In the genomic region with DNA sequence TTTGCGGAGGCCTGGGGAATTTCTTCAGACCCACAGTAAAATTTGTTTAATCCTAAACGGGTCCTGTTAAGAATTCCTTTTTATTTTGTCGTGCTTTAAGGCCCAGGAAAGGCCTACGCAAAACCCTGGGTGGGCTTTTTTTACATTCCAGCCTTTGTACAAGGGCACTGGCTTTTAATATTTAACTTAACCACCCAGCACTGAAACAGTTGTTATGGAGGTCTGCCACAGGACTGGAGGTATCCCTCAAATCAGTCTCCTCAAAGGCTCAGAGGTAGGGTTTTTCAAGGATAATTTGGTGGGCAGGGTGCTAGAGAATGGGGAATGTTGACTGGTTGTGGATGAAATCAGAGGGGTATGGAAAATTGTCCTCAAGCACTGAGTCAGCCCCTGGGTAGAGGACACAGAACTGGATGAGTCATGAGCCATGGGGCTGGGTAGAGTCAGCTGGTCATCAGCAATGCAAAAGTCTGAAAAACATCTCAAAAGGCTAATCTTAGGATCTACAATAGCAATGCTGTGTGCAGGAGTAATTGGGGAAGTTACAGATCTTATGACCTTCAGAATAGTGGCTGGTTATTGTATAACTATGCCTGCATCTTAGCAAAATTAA, we compare ENCODE assay signal across 17 cellular contexts.
DNase-seq lines count a peak whose midpoint lies in the region; ATAC-seq, FAIRE-seq and TF ChIP-seq lines count a peak whose summit lies in the region.
"Had no signal": no experiment of that assay in that cellular context is flagged by ENCODE, and none has a peak within 500 bp of the region (broad histone marks: within the 10 kb centered on the region; RNA-seq: fewer than 3 reads in every experiment).

No MANE protein-coding gene starts in this region.

- H2AFZ ChIP-seq in mammary epithelial cell (ENCODE audit: low read depth, low read length) = no peak overlapping the region

- ATAC-seq in natural killer cell treated with Interleukin-12 subunit alpha and Interleukin-12 subunit beta and Interleukin-15 and Interleukin-18, amount 100 ng/mL, for 72 hours = no peak
- ATAC-seq in pancreas = no peak
- ATAC-seq: activated T-helper 17 cell treated with anti-CD3 and anti-CD28 coated beads, Interleukin-2, amount 50 U/mL, for 72 hours had no signal

- dilution Hi-C loops in mammary epithelial cell (cut with HindIII; ENCODE audit: low sequenced_read_pairs) = no loop called here

- H3K9me3 ChIP-seq in HUES48 (ENCODE audit: control insufficient read depth, insufficient read depth, low read length) (no peaks in the 10 kb centered on the region), mammary epithelial cell (replicated peaks; ENCODE audit: insufficient read depth, low read length) (no peaks in the 10 kb centered on the region), pancreas (no peaks in the 10 kb centered on the region)
- H3K9me3 ChIP-seq: Peyer's patch, testis had no signal

- H3K36me3 ChIP-seq in HUES48 (ENCODE audit: control insufficient read depth, insufficient read depth, low read length) (no peaks in the 10 kb centered on the region), mammary epithelial cell (ENCODE audit: insufficient read depth, low read length) (no peaks in the 10 kb centered on the region), pancreas (no peaks in the 10 kb centered on the region)
- H3K36me3 ChIP-seq: Peyer's patch had no signal

- H3K4me1 ChIP-seq in HUES48 (ENCODE audit: control insufficient read depth, insufficient read depth, low read length) = peaks cover 45% of the 10 kb centered on the region
- no peaks in the 10 kb centered on the region for H3K4me1 ChIP-seq in mammary epithelial cell (ENCODE audit: insufficient read depth, low read length)
- no peaks in the 10 kb centered on the region for H3K4me1 ChIP-seq in pancreas
- H3K4me1 ChIP-seq: Peyer's patch, testis had no signal

- no TSS peak for BruUV-seq in mammary epithelial cell (replicated peaks; lab: Mats Ljungman, UMichigan)

- no peak overlapping the region for H3K4me2 ChIP-seq in mammary epithelial cell (ENCODE audit: insufficient read depth, low read depth, low read length)

- H3K4me3 Mint-ChIP-seq in natural killer cell treated with Interleukin-12 subunit alpha and Interleukin-12 subunit beta and Interleukin-15 and Interleukin-18, amount 100 ng/mL, for 72 hours = no peak overlapping the region
- H3K4me3 Mint-ChIP-seq: activated T-helper 17 cell treated with anti-CD3 and anti-CD28 coated beads, Interleukin-2, amount 50 U/mL, for 72 hours had no signal

- intact Hi-C loops in mammary epithelial cell (cut with micrococcal nuclease) (no loop called here), pancreas (cut with DNase I) (no loop called here)

- H3K4me1 Mint-ChIP-seq in natural killer cell treated with Interleukin-12 subunit alpha and Interleukin-12 subunit beta and Interleukin-15 and Interleukin-18, amount 100 ng/mL, for 72 hours (ENCODE audit: low read depth in 2 of 2) = no peaks in the 10 kb centered on the region
- H3K4me1 Mint-ChIP-seq: activated T-helper 17 cell treated with anti-CD3 and anti-CD28 coated beads, Interleukin-2, amount 50 U/mL, for 72 hours had no signal

- H3K9me3 Mint-ChIP-seq in natural killer cell treated with Interleukin-12 subunit alpha and Interleukin-12 subunit beta and Interleukin-15 and Interleukin-18, amount 100 ng/mL, for 72 hours = peaks cover 7% of the 10 kb centered on the region

- in situ Hi-C loops in ACHN (cut with HindIII; ENCODE audit: low pct_ligation_motif_present, low pct_unique_long_range_greater_than_20kb, low sequenced_read_pairs) = no loop called here
- in situ Hi-C loops in mammary epithelial cell (cut with MboI; ENCODE audit: low sequenced_read_pairs in 2 of 2) = no loop called here
- in situ Hi-C loops in KBM-7 (cut with MboI; ENCODE audit: low pct_unique_long_range_greater_than_20kb, low sequenced_read_pairs) = no loop called here

- H3K27ac Mint-ChIP-seq in natural killer cell treated with Interleukin-12 subunit alpha and Interleukin-12 subunit beta and Interleukin-15 and Interleukin-18, amount 100 ng/mL, for 72 hours = no peak overlapping the region
- H3K27ac Mint-ChIP-seq: activated T-helper 17 cell treated with anti-CD3 and anti-CD28 coated beads, Interleukin-2, amount 50 U/mL, for 72 hours had no signal

- peak overlapping the region; percentile 48 for H3K27ac ChIP-seq in HUES48 (ENCODE audit: low read depth, low read length)
- no peak overlapping the region for H3K27ac ChIP-seq in mammary epithelial cell (ENCODE audit: insufficient read depth, low read depth, low read length)
- H3K27ac ChIP-seq in pancreas = no peak overlapping the region
- H3K27ac ChIP-seq: Peyer's patch, testis had no signal

- WGBS in mammary epithelial cell (ENCODE audit: low coverage, missing lambda C conversion rate) = 97% methylated on average over 4 of the region's 4 CpGs
- WGBS in pancreas, 2 donors = 32 to 38% methylated on average over 4 of the region's 4 CpGs

- TF ChIP-seq CTCF in mammary epithelial cell (conservative IDR thresholded peaks at IDR 0.05 in 1 of 2, IDR thresholded peaks at IDR 0.05 in 1 of 2; ENCODE audit: extremely low read depth in 1 of 2, insufficient read depth in 1 of 2, low read depth in 1 of 2, low read length in 2 of 2) (no peak), pancreas (IDR thresholded peaks at IDR 0.05) (no peak)

- H3K9ac ChIP-seq in HUES48 (ENCODE audit: low read depth, low read length) (no peak overlapping the region), mammary epithelial cell (ENCODE audit: insufficient read depth, low read length) (no peak overlapping the region)

- H3K27me3 ChIP-seq in HUES48 (ENCODE audit: control insufficient read depth, insufficient read depth, low read length) = no peaks in the 10 kb centered on the region
- no peaks in the 10 kb centered on the region for H3K27me3 ChIP-seq in mammary epithelial cell (ENCODE audit: insufficient read depth, low read length)
- no peaks in the 10 kb centered on the region for H3K27me3 ChIP-seq in pancreas
- H3K27me3 ChIP-seq: Peyer's patch, testis had no signal

- no peaks in the 10 kb centered on the region for H3K27me3 Mint-ChIP-seq in natural killer cell treated with Interleukin-12 subunit alpha and Interleukin-12 subunit beta and Interleukin-15 and Interleukin-18, amount 100 ng/mL, for 72 hours
- H3K27me3 Mint-ChIP-seq: activated T-helper 17 cell treated with anti-CD3 and anti-CD28 coated beads, Interleukin-2, amount 50 U/mL, for 72 hours had no signal

- H4K20me1 ChIP-seq in mammary epithelial cell (ENCODE audit: insufficient read depth, low read length) = no peaks in the 10 kb centered on the region

- H3K4me3 ChIP-seq in HUES48 (ENCODE audit: low read depth, low read length) (no peak overlapping the region), mammary epithelial cell (replicated peaks in 1 of 3; ENCODE audit: insufficient read depth in 1 of 3, low read depth in 2 of 3, low read length in 3 of 3) (no peak overlapping the region), pancreas (no peak overlapping the region)
- H3K4me3 ChIP-seq: Peyer's patch, testis had no signal

- DNase-seq in ACHN (peak; percentile 38), mammary epithelial cell (peak; percentile 53), kidney tubule cell (ENCODE audit: low spot score) (peak; percentile 76), pancreas (no peak), KBM-7 (no peak), NCI-H1417 (lab: John Stamatoyannopoulos, UW) (no peak)
- DNase-seq in natural killer cell treated with Interleukin-12 subunit alpha and Interleukin-12 subunit beta and Interleukin-15 and Interleukin-18, amount 100 ng/mL, for 72 hours (ENCODE audit: low spot score) = no peak
- DNase-seq: activated CD4-positive, alpha-beta T cell treated with anti-CD3 and anti-CD28 coated beads, Interleukin-2, amount 50 U/mL, for 4 hours; hippocampal formation; NCI-H146; occipital lobe; Peyer's patch; stimulated activated CD4-positive, alpha-beta T cell treated with anti-CD3 and anti-CD28 coated beads, Interleukin-15, amount 100 ng/mL, for 24 hours; T-helper 9 cell; testis had no signal

- H3K79me2 ChIP-seq in mammary epithelial cell (ENCODE audit: insufficient read depth, low read length) = no peaks in the 10 kb centered on the region

- H3K36me3 Mint-ChIP-seq in natural killer cell treated with Interleukin-12 subunit alpha and Interleukin-12 subunit beta and Interleukin-15 and Interleukin-18, amount 100 ng/mL, for 72 hours = no peaks in the 10 kb centered on the region

- CTCF ChIA-PET in mammary epithelial cell (lab: Charles Lee; ENCODE audit: low non-redundant PET) = no interaction called here

- no peak for FAIRE-seq in pancreas (lab: Jason Lieb, UNC)

Comparison
In these comparisons a context has a peak if more than half of its experiments do, and no peak if none do; other contexts are left out.
1. DNase-seq: peak in ACHN (single experiment), mammary epithelial cell (single experiment) and kidney tubule cell (single experiment); none in natural killer cell treated with Interleukin-12 subunit alpha and Interleukin-12 subunit beta and Interleukin-15 and Interleukin-18, amount 100 ng/mL, for 72 hours (single experiment), pancreas (0 of 6), KBM-7 (single experiment) and NCI-H1417 (0 of 3).